In the genomic region with DNA sequence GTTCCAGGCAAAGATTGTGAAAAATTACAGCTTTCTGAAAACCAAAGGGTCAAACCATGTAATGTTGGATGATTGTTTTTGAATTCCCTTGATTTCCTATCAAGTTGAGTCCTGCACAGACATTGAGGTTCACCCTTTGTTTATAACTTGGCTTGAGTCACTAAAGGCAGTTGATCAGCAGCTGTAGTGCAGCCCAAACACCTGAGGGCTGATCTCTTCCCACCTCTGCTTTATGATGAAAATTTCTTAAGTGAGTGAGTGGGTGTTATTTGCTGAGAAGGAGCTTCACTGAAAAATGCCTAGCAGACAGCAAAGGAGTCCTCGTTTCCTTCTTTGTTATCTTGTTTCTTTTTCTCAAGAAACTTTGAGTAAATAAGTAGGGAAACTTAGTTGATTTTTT, we compare ENCODE assay signal across 2 cellular contexts.
TF ChIP-seq lines count a peak whose summit lies in the region.

No MANE protein-coding gene starts in this region.

TF ChIP-seq in GM23338, 12 proteins besides CTCF, POLR2A, EP300 and RAD21:
- TF ChIP-seq ZNF114 (CRISPR knock-in tag; IDR thresholded peaks at IDR 0.05) (no peak), EZH2 (IDR thresholded peaks at IDR 0.05; ENCODE audit: low read depth, unreplicated experiment) (no peak), POLR2AphosphoS5 (IDR thresholded peaks at IDR 0.05; ENCODE audit: low read depth) (no peak), NANOG (IDR thresholded peaks at IDR 0.05; ENCODE audit: borderline replicate concordance) (no peak)
- TF ChIP-seq, protein P1, sequence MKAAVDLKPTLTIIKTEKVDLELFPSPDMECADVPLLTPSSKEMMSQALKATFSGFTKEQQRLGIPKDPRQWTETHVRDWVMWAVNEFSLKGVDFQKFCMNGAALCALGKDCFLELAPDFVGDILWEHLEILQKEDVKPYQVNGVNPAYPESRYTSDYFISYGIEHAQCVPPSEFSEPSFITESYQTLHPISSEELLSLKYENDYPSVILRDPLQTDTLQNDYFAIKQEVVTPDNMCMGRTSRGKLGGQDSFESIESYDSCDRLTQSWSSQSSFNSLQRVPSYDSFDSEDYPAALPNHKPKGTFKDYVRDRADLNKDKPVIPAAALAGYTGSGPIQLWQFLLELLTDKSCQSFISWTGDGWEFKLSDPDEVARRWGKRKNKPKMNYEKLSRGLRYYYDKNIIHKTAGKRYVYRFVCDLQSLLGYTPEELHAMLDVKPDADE (IDR thresholded peaks at IDR 0.05): no peak

TF ChIP-seq in IMR-90, 13 proteins besides CTCF, POLR2A, EP300 and RAD21:
- TF ChIP-seq FOS (IDR thresholded peaks at IDR 0.05; ENCODE audit: low read depth, low read length) (no peak), MAFK (IDR thresholded peaks at IDR 0.05; ENCODE audit: low read depth, low read length) (no peak), SMC3 (IDR thresholded peaks at IDR 0.05; ENCODE audit: low read depth, low read length) (no peak), MXI1 (IDR thresholded peaks at IDR 0.05; ENCODE audit: borderline replicate concordance, low read depth, low read length) (no peak), CEBPB (IDR thresholded peaks at IDR 0.05; ENCODE audit: low read depth, low read length) (no peak)
- TF ChIP-seq, protein P2, sequence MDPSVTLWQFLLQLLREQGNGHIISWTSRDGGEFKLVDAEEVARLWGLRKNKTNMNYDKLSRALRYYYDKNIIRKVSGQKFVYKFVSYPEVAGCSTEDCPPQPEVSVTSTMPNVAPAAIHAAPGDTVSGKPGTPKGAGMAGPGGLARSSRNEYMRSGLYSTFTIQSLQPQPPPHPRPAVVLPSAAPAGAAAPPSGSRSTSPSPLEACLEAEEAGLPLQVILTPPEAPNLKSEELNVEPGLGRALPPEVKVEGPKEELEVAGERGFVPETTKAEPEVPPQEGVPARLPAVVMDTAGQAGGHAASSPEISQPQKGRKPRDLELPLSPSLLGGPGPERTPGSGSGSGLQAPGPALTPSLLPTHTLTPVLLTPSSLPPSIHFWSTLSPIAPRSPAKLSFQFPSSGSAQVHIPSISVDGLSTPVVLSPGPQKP (IDR thresholded peaks at IDR 0.05; ENCODE audit: borderline replicate concordance, low read depth, low read length): no peak
